Comparison of ENCODE assay signal across 1 cellular context in genomic region chr17:73365934-73366623, GRCh38.
TF ChIP-seq lines count a peak whose summit lies in the region.

No MANE protein-coding gene starts in this region.

TF ChIP-seq in GM23338, 12 proteins besides CTCF, POLR2A, EP300 and RAD21 (continued from another document):
- TF ChIP-seq, protein P1, sequence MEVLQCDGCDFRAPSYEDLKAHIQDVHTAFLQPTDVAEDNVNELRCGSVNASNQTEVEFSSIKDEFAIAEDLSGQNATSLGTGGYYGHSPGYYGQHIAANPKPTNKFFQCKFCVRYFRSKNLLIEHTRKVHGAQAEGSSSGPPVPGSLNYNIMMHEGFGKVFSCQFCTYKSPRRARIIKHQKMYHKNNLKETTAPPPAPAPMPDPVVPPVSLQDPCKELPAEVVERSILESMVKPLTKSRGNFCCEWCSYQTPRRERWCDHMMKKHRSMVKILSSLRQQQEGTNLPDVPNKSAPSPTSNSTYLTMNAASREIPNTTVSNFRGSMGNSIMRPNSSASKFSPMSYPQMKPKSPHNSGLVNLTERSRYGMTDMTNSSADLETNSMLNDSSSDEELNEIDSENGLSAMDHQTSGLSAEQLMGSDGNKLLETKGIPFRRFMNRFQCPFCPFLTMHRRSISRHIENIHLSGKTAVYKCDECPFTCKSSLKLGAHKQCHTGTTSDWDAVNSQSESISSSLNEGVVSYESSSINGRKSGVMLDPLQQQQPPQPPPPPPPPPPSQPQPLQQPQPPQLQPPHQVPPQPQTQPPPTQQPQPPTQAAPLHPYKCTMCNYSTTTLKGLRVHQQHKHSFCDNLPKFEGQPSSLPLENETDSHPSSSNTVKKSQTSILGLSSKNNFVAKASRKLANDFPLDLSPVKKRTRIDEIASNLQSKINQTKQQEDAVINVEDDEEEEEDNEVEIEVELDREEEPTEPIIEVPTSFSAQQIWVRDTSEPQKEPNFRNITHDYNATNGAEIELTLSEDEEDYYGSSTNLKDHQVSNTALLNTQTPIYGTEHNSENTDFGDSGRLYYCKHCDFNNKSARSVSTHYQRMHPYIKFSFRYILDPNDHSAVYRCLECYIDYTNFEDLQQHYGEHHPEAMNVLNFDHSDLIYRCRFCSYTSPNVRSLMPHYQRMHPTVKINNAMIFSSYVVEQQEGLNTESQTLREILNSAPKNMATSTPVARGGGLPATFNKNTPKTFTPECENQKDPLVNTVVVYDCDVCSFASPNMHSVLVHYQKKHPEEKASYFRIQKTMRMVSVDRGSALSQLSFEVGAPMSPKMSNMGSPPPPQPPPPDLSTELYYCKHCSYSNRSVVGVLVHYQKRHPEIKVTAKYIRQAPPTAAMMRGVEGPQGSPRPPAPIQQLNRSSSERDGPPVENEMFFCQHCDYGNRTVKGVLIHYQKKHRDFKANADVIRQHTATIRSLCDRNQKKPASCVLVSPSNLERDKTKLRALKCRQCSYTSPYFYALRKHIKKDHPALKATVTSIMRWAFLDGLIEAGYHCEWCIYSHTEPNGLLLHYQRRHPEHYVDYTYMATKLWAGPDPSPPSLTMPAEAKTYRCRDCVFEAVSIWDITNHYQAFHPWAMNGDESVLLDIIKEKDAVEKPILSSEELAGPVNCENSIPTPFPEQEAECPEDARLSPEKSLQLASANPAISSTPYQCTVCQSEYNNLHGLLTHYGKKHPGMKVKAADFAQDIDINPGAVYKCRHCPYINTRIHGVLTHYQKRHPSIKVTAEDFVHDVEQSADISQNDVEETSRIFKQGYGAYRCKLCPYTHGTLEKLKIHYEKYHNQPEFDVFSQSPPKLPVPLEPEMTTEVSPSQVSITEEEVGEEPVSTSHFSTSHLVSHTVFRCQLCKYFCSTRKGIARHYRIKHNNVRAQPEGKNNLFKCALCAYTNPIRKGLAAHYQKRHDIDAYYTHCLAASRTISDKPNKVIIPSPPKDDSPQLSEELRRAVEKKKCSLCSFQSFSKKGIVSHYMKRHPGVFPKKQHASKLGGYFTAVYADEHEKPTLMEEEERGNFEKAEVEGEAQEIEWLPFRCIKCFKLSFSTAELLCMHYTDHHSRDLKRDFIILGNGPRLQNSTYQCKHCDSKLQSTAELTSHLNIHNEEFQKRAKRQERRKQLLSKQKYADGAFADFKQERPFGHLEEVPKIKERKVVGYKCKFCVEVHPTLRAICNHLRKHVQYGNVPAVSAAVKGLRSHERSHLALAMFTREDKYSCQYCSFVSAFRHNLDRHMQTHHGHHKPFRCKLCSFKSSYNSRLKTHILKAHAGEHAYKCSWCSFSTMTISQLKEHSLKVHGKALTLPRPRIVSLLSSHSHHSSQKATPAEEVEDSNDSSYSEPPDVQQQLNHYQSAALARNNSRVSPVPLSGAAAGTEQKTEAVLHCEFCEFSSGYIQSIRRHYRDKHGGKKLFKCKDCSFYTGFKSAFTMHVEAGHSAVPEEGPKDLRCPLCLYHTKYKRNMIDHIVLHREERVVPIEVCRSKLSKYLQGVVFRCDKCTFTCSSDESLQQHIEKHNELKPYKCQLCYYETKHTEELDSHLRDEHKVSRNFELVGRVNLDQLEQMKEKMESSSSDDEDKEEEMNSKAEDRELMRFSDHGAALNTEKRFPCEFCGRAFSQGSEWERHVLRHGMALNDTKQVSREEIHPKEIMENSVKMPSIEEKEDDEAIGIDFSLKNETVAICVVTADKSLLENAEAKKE (CRISPR knock-in tag; IDR thresholded peaks at IDR 0.05): no peak
- no peak for TF ChIP-seq ZNF114 (CRISPR knock-in tag; IDR thresholded peaks at IDR 0.05)
- no peak for TF ChIP-seq POLR2AphosphoS5 (IDR thresholded peaks at IDR 0.05; ENCODE audit: low read depth)
- no peak for TF ChIP-seq JUNB (IDR thresholded peaks at IDR 0.05; ENCODE audit: unreplicated experiment)
- TF ChIP-seq CREB1 (CRISPR knock-in tag; IDR thresholded peaks at IDR 0.05; ENCODE audit: low read depth): no peak
- no peak for TF ChIP-seq EZH2phosphoT487 (IDR thresholded peaks at IDR 0.05; ENCODE audit: unreplicated experiment)
- TF ChIP-seq EZH2 (IDR thresholded peaks at IDR 0.05; ENCODE audit: low read depth, unreplicated experiment): no peak
- no peak for TF ChIP-seq STAT1 (IDR thresholded peaks at IDR 0.05; ENCODE audit: unreplicated experiment)
- TF ChIP-seq REST (IDR thresholded peaks at IDR 0.05; ENCODE audit: unreplicated experiment): no peak
- TF ChIP-seq ETS1 (IDR thresholded peaks at IDR 0.05): no peak
